ENCODE assay signal across 28 cellular contexts in the genomic region with DNA sequence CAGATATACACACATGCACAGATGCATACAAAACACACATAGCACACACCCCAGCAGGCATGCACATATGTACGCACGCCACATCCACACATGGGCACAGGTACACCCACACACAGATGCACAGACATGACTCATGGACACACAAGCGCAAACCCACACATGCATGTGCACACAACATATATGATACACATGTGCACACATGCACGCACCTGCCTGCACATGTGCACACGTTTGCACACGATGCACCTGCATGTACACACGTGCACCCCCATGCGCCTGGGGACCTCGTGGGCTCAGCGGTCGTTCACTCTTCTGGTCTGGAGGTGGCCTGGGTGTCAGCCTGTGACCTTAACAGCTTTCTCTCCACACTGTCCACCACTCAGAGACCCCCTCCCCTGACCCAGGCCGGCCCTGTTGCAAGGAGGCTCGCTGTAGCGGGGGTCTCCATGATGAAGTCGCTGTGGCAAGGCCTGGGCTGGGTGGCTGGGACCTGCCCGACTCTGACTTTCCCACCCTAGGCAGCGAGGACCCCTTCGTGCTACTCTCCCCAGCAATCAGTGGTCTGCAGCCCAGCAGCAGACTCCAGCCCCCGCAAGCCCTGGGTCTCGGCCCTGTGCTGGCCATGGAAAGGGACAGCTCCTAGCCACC.
"Had no signal": no experiment of that assay in that cellular context is flagged by ENCODE, and none has a peak within 500 bp of the region (broad histone marks: within the 10 kb centered on the region; RNA-seq: fewer than 3 reads in every experiment).

No MANE protein-coding gene starts in this region.

- H3K36me3 ChIP-seq: adrenal gland, breast epithelium, SJSA1, WERI-Rb-1 had no signal

- FAIRE-seq: astrocyte had no signal

- H3K27me3 Mint-ChIP-seq: activated CD4-positive, alpha-beta memory T cell treated with anti-CD3 and anti-CD28 coated beads, Interleukin-2, amount 10 ng/mL, durations not matched to agents 7 days and 5 days; activated CD8-positive, alpha-beta memory T cell treated with anti-CD3 and anti-CD28 coated beads, Interleukin-2, amount 10 ng/mL, durations not matched to agents 7 days and 5 days had no signal

- H3K4me2 ChIP-seq: SK-N-SH had no signal

- H3K27ac ChIP-seq: adrenal gland, body of pancreas, breast epithelium, SJSA1, WERI-Rb-1 had no signal

- H3K9me3 ChIP-seq: adrenal gland, body of pancreas, breast epithelium, SK-N-SH had no signal

- ATAC-seq: activated CD8-positive, alpha-beta memory T cell treated with anti-CD3 and anti-CD28 coated beads, Interleukin-2, amount 10 ng/mL, durations not matched to agents 7 days and 5 days; body of pancreas; Panc1 had no signal

- H3K27me3 ChIP-seq: body of pancreas, SJSA1 had no signal

- H3K9ac ChIP-seq: SK-N-SH had no signal

- H3K4me1 Mint-ChIP-seq: activated CD8-positive, alpha-beta memory T cell treated with anti-CD3 and anti-CD28 coated beads, Interleukin-2, amount 10 ng/mL, durations not matched to agents 7 days and 5 days; activated naive CD8-positive, alpha-beta T cell treated with anti-CD3 and anti-CD28 coated beads, Interleukin-2, amount 10 ng/mL, durations not matched to agents 7 days and 5 days had no signal

- H3K27ac Mint-ChIP-seq: activated CD4-positive, alpha-beta memory T cell treated with anti-CD3 and anti-CD28 coated beads, Interleukin-2, amount 10 ng/mL, durations not matched to agents 7 days and 5 days; activated CD8-positive, alpha-beta memory T cell treated with anti-CD3 and anti-CD28 coated beads, Interleukin-2, amount 10 ng/mL, durations not matched to agents 7 days and 5 days; activated naive CD8-positive, alpha-beta T cell treated with anti-CD3 and anti-CD28 coated beads, Interleukin-2, amount 10 ng/mL, durations not matched to agents 7 days and 5 days; T-helper 17 cell had no signal

- H3K4me3 Mint-ChIP-seq: activated CD4-positive, alpha-beta memory T cell treated with anti-CD3 and anti-CD28 coated beads, Interleukin-2, amount 10 ng/mL, durations not matched to agents 7 days and 5 days; activated CD8-positive, alpha-beta memory T cell treated with anti-CD3 and anti-CD28 coated beads, Interleukin-2, amount 10 ng/mL, durations not matched to agents 7 days and 5 days; activated naive CD8-positive, alpha-beta T cell treated with anti-CD3 and anti-CD28 coated beads, Interleukin-2, amount 10 ng/mL, durations not matched to agents 7 days and 5 days; T-helper 17 cell had no signal

- DNase-seq: activated CD4-positive, alpha-beta memory T cell treated with anti-CD3 and anti-CD28 coated beads, Interleukin-2, amount 10 ng/mL, durations not matched to agents 7 days and 5 days; activated CD4-positive, alpha-beta T cell treated with anti-CD3 and anti-CD28 coated beads for 1 hour; activated CD4-positive, alpha-beta T cell treated with anti-CD3 and anti-CD28 coated beads for 48 hours; activated CD4-positive, CD25-positive, alpha-beta regulatory T cell; activated CD8-positive, alpha-beta memory T cell treated with anti-CD3 and anti-CD28 coated beads for 24 hours; activated CD8-positive, alpha-beta memory T cell treated with anti-CD3 and anti-CD28 coated beads, Interleukin-2, amount 10 ng/mL, durations not matched to agents 7 days and 5 days; activated CD8-positive, alpha-beta memory T cell treated with anti-CD3 and anti-CD28 coated beads, Interleukin-2, amount 50 U/mL, for 48 hours; activated effector memory CD4-positive, alpha-beta T cell treated with anti-CD3 and anti-CD28 coated beads, Interleukin-2, amount 50 U/mL, for 16 hours; activated naive CD4-positive, alpha-beta T cell; activated naive CD4-positive, alpha-beta T cell treated with anti-CD3 and anti-CD28 coated beads, Interleukin-2, amount 50 U/mL, for 16 hours; activated naive CD8-positive, alpha-beta T cell treated with anti-CD3 and anti-CD28 coated beads, Interleukin-2, amount 10 ng/mL, durations not matched to agents 7 days and 5 days; adrenal gland; body of pancreas; caudate nucleus; cerebellar nuclear complex; NCI-H1092 treated with DMSO at 0.1 percent for 48 hours; NCI-H1417; NCI-H187 treated with DMSO at 0.1 percent for 48 hours; NCI-H345; NCI-H524 treated with DMSO at 0.1 percent for 48 hours; SHP77 treated with DMSO at 0.1 percent for 48 hours; SK-N-SH; T-helper 17 cell; WERI-Rb-1 had no signal

- H3K4me1 ChIP-seq: adrenal gland, body of pancreas, breast epithelium, SJSA1 had no signal

- H3K36me3 Mint-ChIP-seq: activated CD8-positive, alpha-beta memory T cell treated with anti-CD3 and anti-CD28 coated beads, Interleukin-2, amount 10 ng/mL, durations not matched to agents 7 days and 5 days; activated naive CD8-positive, alpha-beta T cell treated with anti-CD3 and anti-CD28 coated beads, Interleukin-2, amount 10 ng/mL, durations not matched to agents 7 days and 5 days had no signal

- H3K4me3 ChIP-seq: adrenal gland, body of pancreas, breast epithelium, SJSA1 had no signal
